ENCODE assay signal across 23 cellular contexts in genomic region chr12:79482921-79483320, GRCh38.
DNase-seq lines count a peak whose midpoint lies in the region; ATAC-seq and TF ChIP-seq lines count a peak whose summit lies in the region.
"Had no signal": no experiment of that assay in that cellular context is flagged by ENCODE, and none has a peak within 500 bp of the region (broad histone marks: within the 10 kb centered on the region; RNA-seq: fewer than 3 reads in every experiment).

No MANE protein-coding gene starts in this region.

- peaks cover 2% of the 10 kb centered on the region for H3K27me3 Mint-ChIP-seq in GM23338 (ENCODE audit: insufficient read depth, low read depth, poor library complexity)
- no peaks in the 10 kb centered on the region for H3K27me3 Mint-ChIP-seq in endodermal cell (ENCODE audit: insufficient read depth)
- H3K27me3 Mint-ChIP-seq in mesothelial cell of epicardium (ENCODE audit: low read depth) = no peaks in the 10 kb centered on the region
- H3K27me3 Mint-ChIP-seq: CD4-positive, alpha-beta T cell had no signal

- no peak overlapping the region for H3K27ac ChIP-seq in GM23338 (ENCODE audit: low read depth)
- no peak overlapping the region for H3K27ac ChIP-seq in endodermal cell (ENCODE audit: low read depth, low read length)
- H3K27ac ChIP-seq in PC-9 = no peak overlapping the region
- H3K27ac ChIP-seq: A549; BLaER1 treated with 17β-estradiol and CSF1 and Interleukin-3, amounts not matched to agents 10 nM and 100 nM had no signal

- CTCF ChIA-PET in PC-9 (lab: Charles Lee) = no interaction called here

- H3K9me3 Mint-ChIP-seq in GM23338 = no peaks in the 10 kb centered on the region; the same call in 2 of the 3 replicates
- H3K9me3 Mint-ChIP-seq in endodermal cell = no peaks in the 10 kb centered on the region
- H3K9me3 Mint-ChIP-seq in mesothelial cell of epicardium = no peaks in the 10 kb centered on the region
- H3K9me3 Mint-ChIP-seq: HFFc6 had no signal

- H3K4me1 ChIP-seq in GM23338 (ENCODE audit: insufficient read depth) (0 out of 2 replicates have a peak, but pooled peaks cover 15% of the 10 kb centered on the region), endodermal cell (ENCODE audit: control insufficient read depth, insufficient read depth, low read length) (peaks cover 4% of the 10 kb centered on the region), PC-9 (replicated peaks; ENCODE audit: insufficient read depth) (no peaks in the 10 kb centered on the region)
- H3K4me1 ChIP-seq: A549; BE2C; BLaER1 treated with 17β-estradiol and CSF1 and Interleukin-3, amounts not matched to agents 10 nM and 100 nM; HAP-1 had no signal

- no peak for DNase-seq in GM23338 (ENCODE audit: low spot score)
- peak; percentile 45 for DNase-seq in endodermal cell
- DNase-seq in mesothelial cell of epicardium (ENCODE audit: low spot score in 2 of 2, unreplicated experiment in 2 of 2) = no peak
- DNase-seq in PC-9 = no peak
- DNase-seq: 8988T; ACHN; AML-193; BE2C; CD4-positive, alpha-beta T cell; CD8-positive, alpha-beta memory T cell; DMS 273 treated with DMSO at 0.1 percent for 48 hours; DMS79; EL; GDM1; GOT3; HFFc6 had no signal

- H3K36me3 Mint-ChIP-seq in GM23338 (ENCODE audit: low read depth) (no peaks in the 10 kb centered on the region; the same call in 1 of the 3 replicates), endodermal cell (ENCODE audit: low read depth) (no peaks in the 10 kb centered on the region), mesothelial cell of epicardium (peaks cover 2% of the 10 kb centered on the region)
- H3K36me3 Mint-ChIP-seq: CD14-positive monocyte; CD8-positive, alpha-beta memory T cell had no signal

- 74 to 93% methylated on average over 2 of the region's 2 CpGs for WGBS in endodermal cell (ENCODE audit: insufficient coverage in 1 of 2, insufficient read length in 1 of 2), 2 experiments

- POLR2A ChIA-PET in PC-9 (lab: Charles Lee; ENCODE audit: unreplicated experiment) = no interaction called here

- H3K4me3 Mint-ChIP-seq in GM23338 = no peak overlapping the region
- H3K4me3 Mint-ChIP-seq in endodermal cell = no peak overlapping the region
- no peak overlapping the region for H3K4me3 Mint-ChIP-seq in mesothelial cell of epicardium
- H3K4me3 Mint-ChIP-seq: CD14-positive monocyte; CD4-positive, alpha-beta T cell; CD8-positive, alpha-beta memory T cell; HFFc6 had no signal

- ATAC-seq in GM23338 (no peak), HG03354 (IDR thresholded peaks at IDR 0.05; ENCODE audit: poor library complexity, severe bottlenecking, unreplicated experiment) (no peak), HG02759 (IDR thresholded peaks at IDR 0.05; ENCODE audit: unreplicated experiment) (no peak)
- ATAC-seq: A549, GM12878 had no signal

- 0 out of 2 replicates have a peak, but pooled peaks cover 5% of the 10 kb centered on the region for H3K9me2 ChIP-seq in GM23338 (ENCODE audit: insufficient read depth)
- no peaks in the 10 kb centered on the region for H3K9me2 ChIP-seq in PC-9 (ENCODE audit: insufficient read depth)

- H3K79me2 ChIP-seq in GM23338 (replicated peaks; ENCODE audit: insufficient read depth) = no peaks in the 10 kb centered on the region
- no peaks in the 10 kb centered on the region for H3K79me2 ChIP-seq in PC-9 (ENCODE audit: low read depth)

- H3K9me3 ChIP-seq in endodermal cell (ENCODE audit: control insufficient read depth, low read length) = no peaks in the 10 kb centered on the region
- H3K9me3 ChIP-seq in PC-9 (ENCODE audit: insufficient read depth, low read depth) = no peaks in the 10 kb centered on the region
- H3K9me3 ChIP-seq: A549; BE2C; BLaER1 treated with 17β-estradiol and CSF1 and Interleukin-3, amounts not matched to agents 10 nM and 100 nM; HAP-1 had no signal

- H3K9ac ChIP-seq in endodermal cell (ENCODE audit: extremely low read depth, low read length, poor library complexity, severe bottlenecking) = no peak overlapping the region
- H3K9ac ChIP-seq: BLaER1 treated with 17β-estradiol and CSF1 and Interleukin-3, amounts not matched to agents 10 nM and 100 nM had no signal

- H2AFZ ChIP-seq in GM23338 (peak overlapping the region; percentile 3), PC-9 (no peak overlapping the region)

- no peaks in the 10 kb centered on the region for H3K27me3 ChIP-seq in GM23338 (ENCODE audit: insufficient read depth)
- H3K27me3 ChIP-seq in endodermal cell (ENCODE audit: control insufficient read depth, insufficient read depth, low read length, poor library complexity, severe bottlenecking) = no peaks in the 10 kb centered on the region
- no peaks in the 10 kb centered on the region for H3K27me3 ChIP-seq in PC-9 (ENCODE audit: insufficient read depth, low read depth)
- H3K27me3 ChIP-seq: BE2C; BLaER1 treated with 17β-estradiol and CSF1 and Interleukin-3, amounts not matched to agents 10 nM and 100 nM had no signal

- no peak overlapping the region for H3K4me3 ChIP-seq in GM23338
- H3K4me3 ChIP-seq in endodermal cell (ENCODE audit: low read length) = no peak overlapping the region
- no peak overlapping the region for H3K4me3 ChIP-seq in PC-9
- H3K4me3 ChIP-seq: A549; BLaER1 treated with 17β-estradiol and CSF1 and Interleukin-3, amounts not matched to agents 10 nM and 100 nM; GM12878; HAP-1 had no signal

- no peak overlapping the region for H3K4me2 ChIP-seq in GM23338
- no peak overlapping the region for H3K4me2 ChIP-seq in PC-9
- H3K4me2 ChIP-seq: A549; BLaER1 treated with 17β-estradiol and CSF1 and Interleukin-3, amounts not matched to agents 10 nM and 100 nM had no signal

- H3F3A ChIP-seq in GM23338 (replicated peaks; ENCODE audit: low read depth) (peaks cover 16% of the 10 kb centered on the region), PC-9 (ENCODE audit: insufficient read depth, low read depth) (no peaks in the 10 kb centered on the region)

- intact Hi-C loops in PC-9 (cut with micrococcal nuclease; ENCODE audit: unreplicated experiment) = no loop called here

- no peak overlapping the region for H3K27ac Mint-ChIP-seq in GM23338
- H3K27ac Mint-ChIP-seq in endodermal cell = no peak overlapping the region
- peak overlapping the region; percentile 59 for H3K27ac Mint-ChIP-seq in mesothelial cell of epicardium
- H3K27ac Mint-ChIP-seq: CD14-positive monocyte; CD4-positive, alpha-beta T cell; CD8-positive, alpha-beta memory T cell; HFFc6 had no signal

- H3K4me1 Mint-ChIP-seq in GM23338 (peaks cover 14% of the 10 kb centered on the region), endodermal cell (peaks cover 7% of the 10 kb centered on the region), mesothelial cell of epicardium (peaks cover 10% of the 10 kb centered on the region)
- H3K4me1 Mint-ChIP-seq: CD14-positive monocyte; CD8-positive, alpha-beta memory T cell had no signal

- TF ChIP-seq CTCF in GM23338 (conservative IDR thresholded peaks at IDR 0.05; ENCODE audit: low read depth in 2 of 2) = no peak
- TF ChIP-seq CTCF in endodermal cell (conservative IDR thresholded peaks at IDR 0.05) = no peak
- TF ChIP-seq CTCF in mesothelial cell of epicardium (IDR thresholded peaks at IDR 0.05; ENCODE audit: unreplicated experiment) = no peak
- TF ChIP-seq CTCF in PC-9 (conservative IDR thresholded peaks at IDR 0.05) = no peak

- BruUV-seq in PC-9 (replicated peaks; lab: Mats Ljungman, UMichigan) = no TSS peak

- no peaks in the 10 kb centered on the region for H3K36me3 ChIP-seq in GM23338 (ENCODE audit: insufficient read depth)
- H3K36me3 ChIP-seq in endodermal cell (ENCODE audit: control insufficient read depth, insufficient read depth, low read length) = no peaks in the 10 kb centered on the region
- no peaks in the 10 kb centered on the region for H3K36me3 ChIP-seq in PC-9 (ENCODE audit: low read depth)
- H3K36me3 ChIP-seq: BE2C; BLaER1 treated with 17β-estradiol and CSF1 and Interleukin-3, amounts not matched to agents 10 nM and 100 nM; HAP-1 had no signal

- no peaks in the 10 kb centered on the region for H4K20me1 ChIP-seq in GM23338 (replicated peaks; ENCODE audit: insufficient read depth)
- H4K20me1 ChIP-seq in PC-9 (ENCODE audit: insufficient read depth) = no peaks in the 10 kb centered on the region
- H4K20me1 ChIP-seq: BLaER1 treated with 17β-estradiol and CSF1 and Interleukin-3, amounts not matched to agents 10 nM and 100 nM had no signal

TF ChIP-seq in GM23338, 12 proteins besides CTCF, POLR2A, EP300 and RAD21 (continues in another document):
- TF ChIP-seq EZH2phosphoT487 (IDR thresholded peaks at IDR 0.05; ENCODE audit: unreplicated experiment) (no peak), JUNB (IDR thresholded peaks at IDR 0.05; ENCODE audit: unreplicated experiment) (no peak), EZH2 (IDR thresholded peaks at IDR 0.05; ENCODE audit: low read depth, unreplicated experiment) (no peak), NANOG (IDR thresholded peaks at IDR 0.05; ENCODE audit: borderline replicate concordance) (no peak), ZNF114 (CRISPR knock-in tag; IDR thresholded peaks at IDR 0.05) (no peak), POLR2AphosphoS5 (IDR thresholded peaks at IDR 0.05; ENCODE audit: low read depth) (no peak), ETS1 (IDR thresholded peaks at IDR 0.05) (no peak)
